In the genomic region with DNA sequence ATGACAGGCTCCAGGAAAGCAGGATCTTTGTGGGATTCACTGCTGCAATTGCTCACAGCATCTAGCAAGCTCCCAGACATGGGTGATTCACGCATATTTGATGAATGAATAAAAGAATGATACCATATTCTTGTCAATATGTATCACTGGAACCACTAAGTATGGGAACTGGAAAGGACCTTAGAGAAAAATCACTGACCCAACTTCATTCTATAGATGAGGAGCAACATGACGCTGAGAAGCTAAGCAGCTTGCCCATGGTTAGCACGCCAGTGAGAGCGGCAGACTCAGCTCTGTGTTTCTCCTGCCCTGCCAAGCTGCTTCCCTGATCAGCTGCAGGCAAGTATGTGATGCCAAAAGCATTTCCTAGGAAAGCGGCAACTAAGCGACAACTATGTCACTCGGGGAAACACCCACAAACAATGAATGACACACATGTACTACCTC, we compare ENCODE assay signal across 16 cellular contexts.
DNase-seq lines count a peak whose midpoint lies in the region; ATAC-seq, FAIRE-seq and TF ChIP-seq lines count a peak whose summit lies in the region.
"Had no signal": no experiment of that assay in that cellular context is flagged by ENCODE, and none has a peak within 500 bp of the region (broad histone marks: within the 10 kb centered on the region; RNA-seq: fewer than 3 reads in every experiment).

No MANE protein-coding gene starts in this region.

- FAIRE-seq in astrocyte (lab: Jason Lieb, UNC), result peak; percentile 64
- FAIRE-seq: A204.1 had no signal

- no peaks in the 10 kb centered on the region for H3K36me3 ChIP-seq in astrocyte (ENCODE audit: insufficient read depth, low read length)
- H3K36me3 ChIP-seq in HAP-1 (replicated peaks), result no peaks in the 10 kb centered on the region
- H3K36me3 ChIP-seq: gastrocnemius medialis had no signal

- H3K27ac Mint-ChIP-seq in astrocyte (ENCODE audit: unreplicated experiment), result peak overlapping the region; percentile 42
- H3K27ac Mint-ChIP-seq: progenitor cell of endocrine pancreas, WTC11 had no signal

- peak overlapping the region; percentile 83 for H3K4me2 ChIP-seq in astrocyte (ENCODE audit: low read length)

- H3K9ac ChIP-seq in astrocyte (ENCODE audit: low read length), result peak overlapping the region; percentile 76

- H4K20me1 ChIP-seq in astrocyte (ENCODE audit: insufficient read depth, low read length), result no peaks in the 10 kb centered on the region

- ATAC-seq in HG02610 (IDR thresholded peaks at IDR 0.05; ENCODE audit: unreplicated experiment), result no peak
- no peak for ATAC-seq in HG03097 (IDR thresholded peaks at IDR 0.05; ENCODE audit: low FRiP score, unreplicated experiment)
- ATAC-seq: body of pancreas, gastrocnemius medialis, WTC11 had no signal

- H3K27me3 Mint-ChIP-seq in astrocyte (ENCODE audit: low read depth, unreplicated experiment), result no peaks in the 10 kb centered on the region
- H3K27me3 Mint-ChIP-seq: progenitor cell of endocrine pancreas had no signal

- in situ Hi-C loops in HAP-1 (cut with MboI; ENCODE audit: low sequenced_read_pairs), result no loop called here

- H3K79me2 ChIP-seq in astrocyte (ENCODE audit: insufficient read depth, low read length), result no peaks in the 10 kb centered on the region

- H2AFZ ChIP-seq in astrocyte (ENCODE audit: low read depth, low read length), result peak overlapping the region; percentile 68

- H3K9me3 ChIP-seq in astrocyte (ENCODE audit: insufficient read depth, low read depth, low read length), result no peaks in the 10 kb centered on the region
- H3K9me3 ChIP-seq in HAP-1, result no peaks in the 10 kb centered on the region
- H3K9me3 ChIP-seq: body of pancreas, gastrocnemius medialis had no signal

- peaks cover 22% of the 10 kb centered on the region for H3K4me1 Mint-ChIP-seq in astrocyte (ENCODE audit: low read depth, unreplicated experiment)

- DNase-seq in 8988T (peak; percentile 41), HS-27A (ENCODE audit: low read depth) (peak; percentile 30), astrocyte (ENCODE audit: low read depth) (peak; percentile 87), glomerular visceral epithelial cell (ENCODE audit: extremely low spot score) (peak; percentile 37), HAP-1 (ENCODE audit: low spot score in 2 of 2) (no peak), HUDEP-2 (lab: John Stamatoyannopoulos, UW; ENCODE audit: unreplicated experiment in 76 of 76) (no peak)
- DNase-seq: activated T-cell treated with anti-CD3 and anti-CD28 coated beads, Interleukin-2, amount 50 U/mL, for 1 hour; body of pancreas; gastrocnemius medialis; GF-D8; NCI-H2081 had no signal

- H3K4me1 ChIP-seq in astrocyte (ENCODE audit: insufficient read depth, low read length) (peaks cover 17% of the 10 kb centered on the region), HAP-1 (no peaks in the 10 kb centered on the region; the same call in 1 of the 2 replicates)
- H3K4me1 ChIP-seq: body of pancreas, gastrocnemius medialis had no signal

- H3K4me3 ChIP-seq in astrocyte (ENCODE audit: insufficient read depth, low read depth, low read length), result peak overlapping the region; percentile 35
- H3K4me3 ChIP-seq in HAP-1, result no peak overlapping the region
- H3K4me3 ChIP-seq: body of pancreas, gastrocnemius medialis had no signal

- no peaks in the 10 kb centered on the region for H3K9me3 Mint-ChIP-seq in astrocyte (ENCODE audit: unreplicated experiment)
- H3K9me3 Mint-ChIP-seq: WTC11 had no signal

- H3K4me3 Mint-ChIP-seq in astrocyte (ENCODE audit: unreplicated experiment), result no peak overlapping the region
- H3K4me3 Mint-ChIP-seq: WTC11 had no signal

- no peaks in the 10 kb centered on the region for H3K36me3 Mint-ChIP-seq in astrocyte (ENCODE audit: low read depth, unreplicated experiment)
- H3K36me3 Mint-ChIP-seq: WTC11 had no signal

- no peak for TF ChIP-seq CTCF in astrocyte (IDR thresholded peaks at IDR 0.05; ENCODE audit: insufficient read depth, low read depth, low read length)

- H3K27ac ChIP-seq in astrocyte (ENCODE audit: low read depth, low read length), result peak overlapping the region; percentile 91
- H3K27ac ChIP-seq: body of pancreas, gastrocnemius medialis had no signal

- H3K27me3 ChIP-seq in astrocyte (ENCODE audit: insufficient read depth, low read length), result no peaks in the 10 kb centered on the region
- H3K27me3 ChIP-seq in HAP-1 (ENCODE audit: low read depth), result no peaks in the 10 kb centered on the region
- H3K27me3 ChIP-seq: body of pancreas, gastrocnemius medialis had no signal

Comparison
In these comparisons a context has a peak if more than half of its experiments do, and no peak if none do; other contexts are left out.
1. DNase-seq: peak in 8988T (single experiment), HS-27A (single experiment), astrocyte (single experiment) and glomerular visceral epithelial cell (single experiment); none in HAP-1 (0 of 2) and HUDEP-2 (0 of 76).